ENCODE assay signal across 8 cellular contexts in the genomic region with DNA sequence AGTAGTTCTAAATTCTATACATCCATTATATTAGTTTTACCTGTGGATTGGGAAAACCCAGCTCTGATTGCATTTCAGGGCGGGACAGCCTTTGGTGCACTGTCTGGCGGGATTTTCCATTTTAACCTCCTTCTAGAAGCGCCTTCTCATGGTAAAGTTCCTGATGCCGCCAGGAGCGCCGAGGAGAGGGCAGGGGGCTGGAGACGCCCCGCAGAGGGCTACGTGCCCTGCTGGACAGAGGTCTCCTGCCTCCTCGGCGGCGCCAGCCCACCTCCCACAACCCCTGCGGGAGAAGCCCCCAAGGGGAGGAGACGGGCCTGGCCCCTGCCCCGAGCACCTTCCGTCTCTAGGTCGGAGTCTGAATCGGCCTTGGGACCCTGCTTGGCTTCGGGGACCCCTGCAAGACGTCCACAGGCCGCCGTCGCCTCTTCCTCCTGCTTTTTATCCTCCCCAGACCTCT. TPM values are rescaled to one million over a fixed set of nuclear protein-coding genes. Genes with fewer than 3 reads are reported as not detected.
DNase-seq lines count a peak whose midpoint lies in the region; ATAC-seq and TF ChIP-seq lines count a peak whose summit lies in the region.

No MANE protein-coding gene starts in this region.

- RAD21 ChIA-PET in HCT116 (lab: Charles Lee; ENCODE audit: low non-redundant PET in 1 of 2, low total read pairs in 2 of 2, uncharacterized antibody in 2 of 2, unreplicated experiment in 2 of 2), result no interaction called here

- H3K14ac ChIP-seq in mesenchymal stem cell (ENCODE audit: low read length in 2 of 2), result peak overlapping the region in 1 of 2 experiments; percentile 69

- DNase-seq in HCT116 (ENCODE audit: low read depth, low spot score), result no peak
- DNase-seq in mesenchymal stem cell, result no peak
- DNase-seq in DMS79 (lab: John Stamatoyannopoulos, UW), result no peak
- DNase-seq in NCI-H226, result no peak

- POLR2A ChIA-PET in HCT116 (lab: Charles Lee), result interaction anchor here (1.2 kb wide), 1 partner anchor 12 kb away, joined by 3 read pairs; a partner anchor contains a TSS

- H4K91ac ChIP-seq in mesenchymal stem cell (ENCODE audit: low read length), result peak overlapping the region; percentile 65

- peaks cover 2% of the 10 kb centered on the region for H3K79me1 ChIP-seq in mesenchymal stem cell (replicated peaks; ENCODE audit: low read length, poor library complexity, severe bottlenecking)

- H3K23ac ChIP-seq in mesenchymal stem cell (ENCODE audit: low read length in 2 of 2), result peak overlapping the region in 1 of 2 experiments; percentile 77

- H3K27ac ChIP-seq in ACC112 (ENCODE audit: low read depth, low read length) (no peak overlapping the region), HCT116 (ENCODE audit: low read depth, low read length) (peak overlapping the region; percentile 46; the same call in 1 of the 2 replicates), angular gyrus (ENCODE audit: low read depth, low read length) (peak overlapping the region; percentile 42), mesenchymal stem cell (ENCODE audit: low read length, poor library complexity, severe bottlenecking) (no peak overlapping the region)

- peak overlapping the region; percentile 90 for H2BK15ac ChIP-seq in mesenchymal stem cell (ENCODE audit: low read depth, poor library complexity, severe bottlenecking)

- no peak; the same call in 1 of the 2 replicates for ATAC-seq in HCT116
- ATAC-seq in HG03108 (IDR thresholded peaks at IDR 0.05; ENCODE audit: unreplicated experiment), result no peak
- no peak for ATAC-seq in GM18520 (IDR thresholded peaks at IDR 0.05; ENCODE audit: unreplicated experiment)

- H2AFZ ChIP-seq in ACC112 (ENCODE audit: low read length, unreplicated experiment) (no peak overlapping the region), HCT116 (ENCODE audit: low read depth, low read length, poor library complexity, severe bottlenecking) (no peak overlapping the region), mesenchymal stem cell (ENCODE audit: low read depth, low read length) (peak overlapping the region; percentile 85)

- H3K79me2 ChIP-seq in ACC112 (ENCODE audit: control insufficient read depth, insufficient read depth, low read length, unreplicated experiment) (no peaks in the 10 kb centered on the region), HCT116 (ENCODE audit: insufficient read depth, low read length) (no peaks in the 10 kb centered on the region)

- H3K4me3 ChIP-seq in ACC112 (ENCODE audit: low read depth, low read length), result peak overlapping the region; percentile 76
- peak overlapping the region; percentile 38 to 54 for H3K4me3 ChIP-seq in HCT116 (replicated peaks in 1 of 2; ENCODE audit: low read depth in 1 of 2, low read length in 2 of 2)
- peak overlapping the region; percentile 55 to 85 for H3K4me3 ChIP-seq in mesenchymal stem cell (ENCODE audit: insufficient read depth in 1 of 2, low read depth in 1 of 2, low read length in 2 of 2)

- no peak for TF ChIP-seq RAD21 in HCT116 (IDR thresholded peaks at IDR 0.05; ENCODE audit: low read depth)

- no peaks in the 10 kb centered on the region for H4K20me1 ChIP-seq in HCT116 (ENCODE audit: insufficient read depth)

- H3K9me2 ChIP-seq in HCT116 (ENCODE audit: insufficient read depth), result no peaks in the 10 kb centered on the region

- peak overlapping the region; percentile 69 for H2BK120ac ChIP-seq in mesenchymal stem cell (ENCODE audit: low read depth, low read length)

- TF ChIP-seq POLR2A in HCT116 (IDR thresholded peaks at IDR 0.05; ENCODE audit: borderline replicate concordance, extremely low read depth, insufficient read depth, insufficient read length), result no peak

- no TSS peak for BruUV-seq in HCT116 (replicated peaks; lab: Mats Ljungman, UMichigan)

- peak overlapping the region in 1 of 2 experiments; percentile 65 for H2BK12ac ChIP-seq in mesenchymal stem cell (ENCODE audit: low read length in 2 of 2)

- no peaks in the 10 kb centered on the region for H3K9me3 ChIP-seq in HCT116 (ENCODE audit: control insufficient read depth in 1 of 2, insufficient read depth in 1 of 2, low read depth in 1 of 2, low read length in 2 of 2)
- H3K9me3 ChIP-seq in mesenchymal stem cell (ENCODE audit: control insufficient read depth, low read length), result no peaks in the 10 kb centered on the region

- peaks cover 16% of the 10 kb centered on the region for H3K4me1 ChIP-seq in ACC112 (ENCODE audit: control insufficient read depth, insufficient read depth, low read length, unreplicated experiment)
- peaks cover 15 to 20% of the 10 kb centered on the region in 2 experiments for H3K4me1 ChIP-seq in HCT116 (ENCODE audit: control insufficient read depth in 1 of 2, insufficient read depth in 2 of 2, low read length in 2 of 2)
- H3K4me1 ChIP-seq in mesenchymal stem cell (ENCODE audit: control insufficient read depth, insufficient read depth, low read depth, low read length), result peaks cover 27% of the 10 kb centered on the region

- H2AK5ac ChIP-seq in mesenchymal stem cell (ENCODE audit: low read length, severe bottlenecking), result no peak overlapping the region

- no peaks in the 10 kb centered on the region for H3K36me3 ChIP-seq in ACC112 (ENCODE audit: insufficient read depth, low read length)
- no peaks in the 10 kb centered on the region for H3K36me3 ChIP-seq in HCT116 (ENCODE audit: control insufficient read depth in 1 of 2, insufficient read depth in 2 of 2, low read length in 2 of 2)
- peaks cover 3 to 6% of the 10 kb centered on the region in 2 experiments for H3K36me3 ChIP-seq in mesenchymal stem cell (ENCODE audit: control insufficient read depth in 1 of 2, insufficient read depth in 2 of 2, low read depth in 1 of 2, low read length in 2 of 2)

- H3K4me2 ChIP-seq in HCT116 (ENCODE audit: low read length) (peak overlapping the region; percentile 82), mesenchymal stem cell (ENCODE audit: low read length, poor library complexity, severe bottlenecking) (peak overlapping the region; percentile 57)

- CTCF ChIA-PET in HCT116 (lab: Charles Lee), result no interaction called here

- H3K27me3 ChIP-seq in ACC112 (ENCODE audit: insufficient read depth, low read length) (no peaks in the 10 kb centered on the region), HCT116 (ENCODE audit: insufficient read depth, low read length) (no peaks in the 10 kb centered on the region), mesenchymal stem cell (ENCODE audit: control insufficient read depth in 1 of 2, insufficient read depth in 1 of 2, low read length in 2 of 2) (peaks cover 0 to 6% of the 10 kb centered on the region in 2 experiments)

- 8% methylated on average over 23 of the region's 23 CpGs for WGBS in mesenchymal stem cell

- H4K8ac ChIP-seq in mesenchymal stem cell (ENCODE audit: low read length), result peak overlapping the region; percentile 69

- H2BK5ac ChIP-seq in mesenchymal stem cell (ENCODE audit: low read depth, low read length, poor library complexity, severe bottlenecking), result no peak overlapping the region

- TF ChIP-seq CTCF in HCT116 (IDR thresholded peaks at IDR 0.05 in 2 of 3, conservative IDR thresholded peaks at IDR 0.05 in 1 of 3; ENCODE audit: borderline replicate concordance in 1 of 3, insufficient read depth in 1 of 3, low read depth in 2 of 3, low read length in 2 of 3), result no peak

- intact Hi-C loops in HCT116 (cut with micrococcal nuclease), result no loop called here

- H3K4ac ChIP-seq in mesenchymal stem cell (ENCODE audit: low read depth in 1 of 2, low read length in 2 of 2), result peak overlapping the region in 1 of 2 experiments; percentile 74

- H3K18ac ChIP-seq in mesenchymal stem cell (ENCODE audit: low read depth in 1 of 2, low read length in 2 of 2), result peak overlapping the region; percentile 87 to 88

- H3K9ac ChIP-seq in HCT116 (ENCODE audit: low read length) (peak overlapping the region; percentile 42), mesenchymal stem cell (ENCODE audit: low read length) (peak overlapping the region; percentile 88)

TF ChIP-seq in HCT116, 20 proteins besides CTCF, POLR2A, EP300 and RAD21 (continues in another document):
- TF ChIP-seq EGR1 (IDR thresholded peaks at IDR 0.05; ENCODE audit: low read depth), result no peak
- TF ChIP-seq, protein P1, sequence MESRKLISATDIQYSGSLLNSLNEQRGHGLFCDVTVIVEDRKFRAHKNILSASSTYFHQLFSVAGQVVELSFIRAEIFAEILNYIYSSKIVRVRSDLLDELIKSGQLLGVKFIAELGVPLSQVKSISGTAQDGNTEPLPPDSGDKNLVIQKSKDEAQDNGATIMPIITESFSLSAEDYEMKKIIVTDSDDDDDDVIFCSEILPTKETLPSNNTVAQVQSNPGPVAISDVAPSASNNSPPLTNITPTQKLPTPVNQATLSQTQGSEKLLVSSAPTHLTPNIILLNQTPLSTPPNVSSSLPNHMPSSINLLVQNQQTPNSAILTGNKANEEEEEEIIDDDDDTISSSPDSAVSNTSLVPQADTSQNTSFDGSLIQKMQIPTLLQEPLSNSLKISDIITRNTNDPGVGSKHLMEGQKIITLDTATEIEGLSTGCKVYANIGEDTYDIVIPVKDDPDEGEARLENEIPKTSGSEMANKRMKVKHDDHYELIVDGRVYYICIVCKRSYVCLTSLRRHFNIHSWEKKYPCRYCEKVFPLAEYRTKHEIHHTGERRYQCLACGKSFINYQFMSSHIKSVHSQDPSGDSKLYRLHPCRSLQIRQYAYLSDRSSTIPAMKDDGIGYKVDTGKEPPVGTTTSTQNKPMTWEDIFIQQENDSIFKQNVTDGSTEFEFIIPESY (IDR thresholded peaks at IDR 0.05; ENCODE audit: extremely low read depth, insufficient replicate concordance, low read length), result no peak
- no peak for TF ChIP-seq JUND (IDR thresholded peaks at IDR 0.05)
- TF ChIP-seq SRF (IDR thresholded peaks at IDR 0.05; ENCODE audit: low read depth), result no peak

RNA-seq across cellular contexts. Expression of a gene that starts 1.2 kb away (rescaled TPM):
- 0.20 TPM for total RNA-seq in HCT116 (2021; ENCODE audit: unreplicated experiment)
- 0.04 and 0.07 TPM in 2 replicates for polyA plus RNA-seq in HCT116 (2012)
- 1.6 TPM for polyA plus RNA-seq in mesenchymal stem cell (2013, experiment 1 of 2)
- 1.5 TPM for polyA plus RNA-seq in mesenchymal stem cell (2013, experiment 2 of 2)

RNA-seq across cellular contexts. Expression of a gene that starts 11.9 kb away (rescaled TPM):
- 27.7 TPM for total RNA-seq in HCT116 (2021; ENCODE audit: unreplicated experiment)
- polyA plus RNA-seq in HCT116 (2012), result 21.6 and 25.5 TPM in 2 replicates
- 15.5 TPM for polyA plus RNA-seq in mesenchymal stem cell (2013, experiment 1 of 2)
- polyA plus RNA-seq in mesenchymal stem cell (2013, experiment 2 of 2), result 15.1 TPM

RNA-seq across cellular contexts. Expression of a gene that starts 18.6 kb away (rescaled TPM):
- not detected for total RNA-seq in HCT116 (2021; ENCODE audit: unreplicated experiment)
- polyA plus RNA-seq in HCT116 (2012), result not detected in 2 replicates
- polyA plus RNA-seq in mesenchymal stem cell (2013, experiment 1 of 2), result 0.11 TPM
- 0.16 TPM for polyA plus RNA-seq in mesenchymal stem cell (2013, experiment 2 of 2)

RNA-seq across cellular contexts. Expression of a gene that starts 31.7 kb away (rescaled TPM):
- 56.5 TPM for total RNA-seq in HCT116 (2021; ENCODE audit: unreplicated experiment)
- polyA plus RNA-seq in HCT116 (2012), result 23.9 and 24.7 TPM in 2 replicates
- 32.0 TPM for polyA plus RNA-seq in mesenchymal stem cell (2013, experiment 1 of 2)
- 29.6 TPM for polyA plus RNA-seq in mesenchymal stem cell (2013, experiment 2 of 2)

RNA-seq across cellular contexts. Expression of a gene that starts 32.0 kb away (rescaled TPM):
- not detected for total RNA-seq in HCT116 (2021; ENCODE audit: unreplicated experiment)
- not detected in 2 replicates for polyA plus RNA-seq in HCT116 (2012)
- polyA plus RNA-seq in mesenchymal stem cell (2013, experiment 1 of 2), result 0.04 TPM
- not detected for polyA plus RNA-seq in mesenchymal stem cell (2013, experiment 2 of 2)

Comparison
In these comparisons a context has a peak if more than half of its experiments do, and no peak if none do; other contexts are left out.
1. H3K27ac ChIP-seq: peak in HCT116 (single experiment) and angular gyrus (single experiment); none in ACC112 (single experiment) and mesenchymal stem cell (single experiment).
2. Peak in every context shown above with its lines, with median percentiles within 50 percentile points of each other: H3K4me3 ChIP-seq.